8 cellular contexts compared by ENCODE assay signal in genomic region chr12:3655331-3655900, GRCh38.
DNase-seq lines count a peak whose midpoint lies in the region; ATAC-seq and TF ChIP-seq lines count a peak whose summit lies in the region.

No MANE protein-coding gene starts in this region.

- DNase-seq in CD14-positive monocyte (ENCODE audit: low spot score): no peak
- DNase-seq in H7: peak; percentile 81
- DNase-seq in SK-N-DZ (ENCODE audit: low spot score): peak; percentile 28
- peak; percentile 2 for DNase-seq in glomerular visceral epithelial cell (ENCODE audit: extremely low spot score)
- DNase-seq in esophagus muscularis mucosa (ENCODE audit: extremely low spot score): no peak
- no peak for DNase-seq in prostate gland (ENCODE audit: low spot score)

- no peak for TF ChIP-seq EP300 in esophagus muscularis mucosa (IDR thresholded peaks at IDR 0.05)

- H3K27me3 Mint-ChIP-seq in CD14-positive monocyte (ENCODE audit: low read depth in 3 of 3): no peaks in the 10 kb centered on the region

- ATAC-seq in HG02571 (IDR thresholded peaks at IDR 0.05; ENCODE audit: unreplicated experiment) (no peak), GM21526 (IDR thresholded peaks at IDR 0.05; ENCODE audit: low FRiP score, unreplicated experiment) (no peak)

- no peak overlapping the region for H3K27ac Mint-ChIP-seq in CD14-positive monocyte

- peaks cover 0 to 4% (median 0%) of the 10 kb centered on the region in 4 donors for H3K4me1 ChIP-seq in esophagus muscularis mucosa
- H3K4me1 ChIP-seq in prostate gland (replicated peaks): no peaks in the 10 kb centered on the region

- H3K4me3 ChIP-seq in H7 (ENCODE audit: insufficient read depth, low read depth, low read length) (no peak overlapping the region), esophagus muscularis mucosa (no peak overlapping the region), prostate gland (no peak overlapping the region)

- TF ChIP-seq CTCF in CD14-positive monocyte (IDR thresholded peaks at IDR 0.05) (peak; percentile 17), esophagus muscularis mucosa (IDR thresholded peaks at IDR 0.05) (no peak), prostate gland (IDR thresholded peaks at IDR 0.05) (peak in 2 of 4 experiments; percentile 31)

- peaks cover 0 to 2% (median 0%) of the 10 kb centered on the region in 7 donors for H3K9me3 Mint-ChIP-seq in CD14-positive monocyte

- H3K27me3 ChIP-seq in H7 (ENCODE audit: control insufficient read depth, insufficient read depth, low read length) (no peaks in the 10 kb centered on the region), esophagus muscularis mucosa (no peaks in the 10 kb centered on the region), prostate gland (replicated peaks; ENCODE audit: insufficient read depth) (no peaks in the 10 kb centered on the region)

- H3K4me3 Mint-ChIP-seq in CD14-positive monocyte: peak overlapping the region in 1 of 2 donors; percentile 34

- peaks cover 80 to 85% of the 10 kb centered on the region in 2 donors for H3K36me3 Mint-ChIP-seq in CD14-positive monocyte

- TF ChIP-seq POLR2A in esophagus muscularis mucosa (IDR thresholded peaks at IDR 0.05; ENCODE audit: low read depth) (no peak), prostate gland (IDR thresholded peaks at IDR 0.05) (no peak)

- H3K27ac ChIP-seq in esophagus muscularis mucosa (replicated peaks in 1 of 4) (no peak overlapping the region), prostate gland (no peak overlapping the region)

- H3K9me3 ChIP-seq in esophagus muscularis mucosa (no peaks in the 10 kb centered on the region), prostate gland (no peaks in the 10 kb centered on the region)

- WGBS in esophagus muscularis mucosa: 33% methylated on average over 4 of the region's 4 CpGs
- WGBS in prostate gland: 54% methylated on average over 4 of the region's 4 CpGs

- peaks cover 2% of the 10 kb centered on the region for H3K4me1 Mint-ChIP-seq in CD14-positive monocyte

- no peaks in the 10 kb centered on the region for H3K36me3 ChIP-seq in H7 (replicated peaks; ENCODE audit: control insufficient read depth, insufficient read depth, low read length)
- peaks cover 0 to 6% (median 3%) of the 10 kb centered on the region in 4 donors for H3K36me3 ChIP-seq in esophagus muscularis mucosa
- no peaks in the 10 kb centered on the region for H3K36me3 ChIP-seq in prostate gland

- intact Hi-C loops in CD14-positive monocyte (cut with micrococcal nuclease) (loop anchor here in 1 of 2 donors (10.0 kb wide), 1 partner anchor 119 kb away; no protein-coding TSS in a partner anchor), esophagus muscularis mucosa (cut with DNase I) (no loop called here), prostate gland (cut with DNase I) (no loop called here)

Comparison
In these comparisons a context has a peak if more than half of its experiments do, and no peak if none do; other contexts are left out.
1. DNase-seq: peak in H7 (single experiment), SK-N-DZ (single experiment) and glomerular visceral epithelial cell (single experiment); none in CD14-positive monocyte (single experiment), esophagus muscularis mucosa (single experiment) and prostate gland (single experiment).